Comparison of ENCODE assay signal across 8 cellular contexts in the genomic region with DNA sequence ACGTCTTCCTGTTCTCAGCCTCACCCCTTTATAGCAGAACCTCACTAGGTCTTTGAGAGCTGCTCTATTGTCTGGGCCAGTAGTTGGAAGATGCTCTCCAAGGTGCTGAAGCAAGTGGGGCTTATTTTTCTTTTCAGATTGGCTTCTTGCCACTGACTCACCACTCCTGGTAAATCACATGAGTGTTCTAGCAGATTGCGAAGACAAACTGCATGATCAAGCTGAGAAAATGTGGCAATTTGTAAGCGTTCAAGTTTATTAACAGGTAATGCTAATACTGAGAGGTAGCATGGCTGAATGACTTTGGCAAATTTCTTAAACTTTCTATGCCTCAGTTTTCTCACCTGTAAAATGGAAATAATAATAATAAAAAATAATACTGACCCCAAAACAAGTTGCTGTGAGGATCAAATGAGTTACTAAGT. TPM values are rescaled to one million over a fixed set of nuclear protein-coding genes. Genes with fewer than 3 reads are reported as not detected.
DNase-seq lines count a peak whose midpoint lies in the region; ATAC-seq and FAIRE-seq lines count a peak whose summit lies in the region.

No MANE protein-coding gene starts in this region.

- H3K4me1 Mint-ChIP-seq in activated CD4-positive, alpha-beta T cell treated with anti-CD3 and anti-CD28 coated beads, Interleukin-2, amount 10 ng/mL, durations not matched to agents 7 days and 5 days, result no peaks in the 10 kb centered on the region

- peak; percentile 39 to 55 for DNase-seq in AML-193 (lab: John Stamatoyannopoulos, UW)
- peak; percentile 71 for DNase-seq in HS-27A (ENCODE audit: low read depth)
- peak; percentile 53 for DNase-seq in activated CD4-positive, alpha-beta T cell treated with anti-CD3 and anti-CD28 coated beads, Interleukin-2, amount 10 ng/mL, durations not matched to agents 7 days and 5 days
- peak; percentile 58 for DNase-seq in iPS DF 6.9 (ENCODE audit: low read depth, low spot score)
- DNase-seq in NCI-H524 (lab: John Stamatoyannopoulos, UW), result no peak
- no peak for DNase-seq in frontal cortex (ENCODE audit: low spot score in 2 of 2)
- DNase-seq in DMS114 treated with DMSO at 0.1 percent for 48 hours (lab: John Stamatoyannopoulos, UW; ENCODE audit: unreplicated experiment), result no peak

- H3K9me3 ChIP-seq in iPS DF 6.9 (ENCODE audit: control insufficient read depth, insufficient read depth, low read length), result no peaks in the 10 kb centered on the region

- CTCF ChIA-PET in activated CD4-positive, alpha-beta T cell treated with anti-CD3 and anti-CD28 coated beads, Interleukin-2, amount 10 ng/mL, durations not matched to agents 7 days and 5 days (lab: Charles Lee), result no interaction called here

- WGBS in iPS DF 6.9 (ENCODE audit: insufficient coverage, insufficient read length), result no CpG with 5 or more reads among the region's 3 CpGs

- no peaks in the 10 kb centered on the region for H3K36me3 Mint-ChIP-seq in activated CD4-positive, alpha-beta T cell treated with anti-CD3 and anti-CD28 coated beads, Interleukin-2, amount 10 ng/mL, durations not matched to agents 7 days and 5 days (ENCODE audit: low read depth)

- POLR2A ChIA-PET in activated CD4-positive, alpha-beta T cell treated with anti-CD3 and anti-CD28 coated beads, Interleukin-2, amount 10 ng/mL, durations not matched to agents 7 days and 5 days (lab: Charles Lee), result no interaction called here

- H3K27ac Mint-ChIP-seq in activated CD4-positive, alpha-beta T cell treated with anti-CD3 and anti-CD28 coated beads, Interleukin-2, amount 10 ng/mL, durations not matched to agents 7 days and 5 days, result no peak overlapping the region

- no peak overlapping the region for H3K4me3 Mint-ChIP-seq in activated CD4-positive, alpha-beta T cell treated with anti-CD3 and anti-CD28 coated beads, Interleukin-2, amount 10 ng/mL, durations not matched to agents 7 days and 5 days

- no peak for FAIRE-seq in frontal cortex (lab: Jason Lieb, UNC)

- no peak for ATAC-seq in HG02840 (IDR thresholded peaks at IDR 0.05; ENCODE audit: low FRiP score, unreplicated experiment)

- no peaks in the 10 kb centered on the region for H3K27me3 ChIP-seq in iPS DF 6.9 (ENCODE audit: control insufficient read depth, insufficient read depth, low read length)

- peaks cover 9% of the 10 kb centered on the region for H3K27me3 Mint-ChIP-seq in activated CD4-positive, alpha-beta T cell treated with anti-CD3 and anti-CD28 coated beads, Interleukin-2, amount 10 ng/mL, durations not matched to agents 7 days and 5 days

- no peaks in the 10 kb centered on the region for H3K9me3 Mint-ChIP-seq in activated CD4-positive, alpha-beta T cell treated with anti-CD3 and anti-CD28 coated beads, Interleukin-2, amount 10 ng/mL, durations not matched to agents 7 days and 5 days

- no peak overlapping the region for H3K4me3 ChIP-seq in iPS DF 6.9 (ENCODE audit: low read length)

- no peak overlapping the region for H3K27ac ChIP-seq in iPS DF 6.9 (ENCODE audit: low read length)

- H3K36me3 ChIP-seq in iPS DF 6.9 (ENCODE audit: control insufficient read depth, insufficient read depth, low read length), result no peaks in the 10 kb centered on the region

- H3K4me1 ChIP-seq in iPS DF 6.9 (ENCODE audit: control insufficient read depth, insufficient read depth, low read length), result no peaks in the 10 kb centered on the region

RNA-seq across cellular contexts. Expression of gene CACNG2, which starts 59.2 kb away (rescaled TPM):
- total RNA-seq in activated CD4-positive, alpha-beta T cell treated with anti-CD3 and anti-CD28 coated beads, Interleukin-2, amount 10 ng/mL, durations not matched to agents 7 days and 5 days, result not detected
- 2.4 TPM for total RNA-seq in frontal cortex

Comparison
In these comparisons a context has a peak if more than half of its experiments do, and no peak if none do; other contexts are left out.
1. DNase-seq: peak in AML-193 (2 of 2), HS-27A (single experiment), activated CD4-positive, alpha-beta T cell treated with anti-CD3 and anti-CD28 coated beads, Interleukin-2, amount 10 ng/mL, durations not matched to agents 7 days and 5 days (single experiment) and iPS DF 6.9 (single experiment); none in NCI-H524 (0 of 2), frontal cortex (0 of 2) and DMS114 treated with DMSO at 0.1 percent for 48 hours (single experiment).